Comparison of ENCODE assay signal across 22 cellular contexts in the genomic region with DNA sequence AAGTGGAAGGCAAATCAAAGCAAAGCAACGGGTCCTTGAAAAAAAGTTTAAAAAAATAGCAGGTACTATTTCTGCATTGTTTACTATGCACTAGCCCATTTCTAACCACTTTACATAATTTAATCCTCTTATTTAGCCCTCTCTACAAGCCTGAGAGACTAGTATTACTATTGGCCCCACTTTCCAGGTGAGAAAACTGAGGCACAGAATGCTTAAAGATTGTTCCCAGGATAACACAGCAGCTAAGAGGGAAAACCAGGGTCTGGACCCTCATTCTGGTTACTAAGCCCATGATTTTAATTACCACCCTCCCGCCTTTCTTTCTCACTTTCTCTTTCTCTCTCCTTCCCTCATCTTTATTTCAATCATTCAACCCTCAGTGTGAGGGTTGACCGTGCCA. TPM values are rescaled to one million over a fixed set of nuclear protein-coding genes. Genes with fewer than 3 reads are reported as not detected.
DNase-seq lines count a peak whose midpoint lies in the region; ATAC-seq and TF ChIP-seq lines count a peak whose summit lies in the region.
"Had no signal": no experiment of that assay in that cellular context is flagged by ENCODE, and none has a peak within 500 bp of the region (broad histone marks: within the 10 kb centered on the region; RNA-seq: fewer than 3 reads in every experiment).

No MANE protein-coding gene starts in this region.

- peak overlapping the region; percentile 77 for H3K27ac ChIP-seq in HL-60 (replicated peaks)
- H3K27ac ChIP-seq: A549 had no signal

- H3K4me3 ChIP-seq in HL-60 (replicated peaks; ENCODE audit: insufficient read depth, low read length): no peak overlapping the region
- H3K4me3 ChIP-seq: A549; BLaER1 treated with 17β-estradiol and CSF1 and Interleukin-3, amounts not matched to agents 10 nM and 100 nM; GM12878; HAP-1 had no signal

- ATAC-seq in GM18517 (IDR thresholded peaks at IDR 0.05; ENCODE audit: unreplicated experiment): no peak
- ATAC-seq: A549, GM12878 had no signal

- no peaks in the 10 kb centered on the region for H3K9me3 Mint-ChIP-seq in activated CD4-positive, alpha-beta T cell treated with anti-CD3 and anti-CD28 coated beads, Interleukin-2, amount 10 ng/mL, durations not matched to agents 24 days and 14 days
- peaks cover 4% of the 10 kb centered on the region for H3K9me3 Mint-ChIP-seq in endothelial cell (ENCODE audit: unreplicated experiment)

- H3K27me3 ChIP-seq in HL-60 (ENCODE audit: insufficient read depth, poor library complexity, severe bottlenecking): no peaks in the 10 kb centered on the region
- H3K27me3 ChIP-seq: BE2C; BLaER1 treated with 17β-estradiol and CSF1 and Interleukin-3, amounts not matched to agents 10 nM and 100 nM had no signal

- peak overlapping the region; percentile 11 for H3K27ac Mint-ChIP-seq in activated CD4-positive, alpha-beta T cell treated with anti-CD3 and anti-CD28 coated beads, Interleukin-2, amount 10 ng/mL, durations not matched to agents 24 days and 14 days
- H3K27ac Mint-ChIP-seq in endothelial cell (ENCODE audit: unreplicated experiment): no peak overlapping the region
- H3K27ac Mint-ChIP-seq: CD4-positive, alpha-beta T cell; HFFc6 had no signal

- H3K4me1 Mint-ChIP-seq in activated CD4-positive, alpha-beta T cell treated with anti-CD3 and anti-CD28 coated beads, Interleukin-2, amount 10 ng/mL, durations not matched to agents 24 days and 14 days: peaks cover 14% of the 10 kb centered on the region
- peaks cover 3% of the 10 kb centered on the region for H3K4me1 Mint-ChIP-seq in endothelial cell (ENCODE audit: unreplicated experiment)

- H3K4me3 Mint-ChIP-seq in activated CD4-positive, alpha-beta T cell treated with anti-CD3 and anti-CD28 coated beads, Interleukin-2, amount 10 ng/mL, durations not matched to agents 24 days and 14 days: no peak overlapping the region
- H3K4me3 Mint-ChIP-seq in endothelial cell (ENCODE audit: unreplicated experiment): peak overlapping the region; percentile 52
- H3K4me3 Mint-ChIP-seq: CD4-positive, alpha-beta T cell; HFFc6 had no signal

- TF ChIP-seq CTCF in HL-60 (IDR thresholded peaks at IDR 0.05; ENCODE audit: insufficient read depth, low read length): no peak
- no peak for TF ChIP-seq CTCF in endothelial cell (IDR thresholded peaks at IDR 0.05; ENCODE audit: unreplicated experiment)

- H3K36me3 Mint-ChIP-seq in activated CD4-positive, alpha-beta T cell treated with anti-CD3 and anti-CD28 coated beads, Interleukin-2, amount 10 ng/mL, durations not matched to agents 24 days and 14 days (ENCODE audit: low read depth): peaks cover 48% of the 10 kb centered on the region
- H3K36me3 Mint-ChIP-seq in endothelial cell (ENCODE audit: low read depth, unreplicated experiment): peaks cover 38% of the 10 kb centered on the region

- intact Hi-C loops in activated CD4-positive, alpha-beta T cell treated with anti-CD3 and anti-CD28 coated beads, Interleukin-2, amount 10 ng/mL, durations not matched to agents 24 days and 14 days (cut with micrococcal nuclease): no loop called here

- no peak for DNase-seq in activated CD4-positive, alpha-beta T cell treated with anti-CD3 and anti-CD28 coated beads, Interleukin-2, amount 10 ng/mL, durations not matched to agents 24 days and 14 days
- no peak for DNase-seq in activated CD4-positive, alpha-beta T cell treated with anti-CD3 and anti-CD28 coated beads for 4 hours
- no peak for DNase-seq in HL-60 (ENCODE audit: low read depth in 1 of 2, low spot score in 1 of 2)
- DNase-seq in endothelial cell (ENCODE audit: low spot score): no peak
- DNase-seq in stimulated activated CD4-positive, alpha-beta T cell treated with anti-CD3 and anti-CD28 coated beads, Interleukin-12 subunit alpha, Interleukin-12 subunit beta, amount 100 ng/mL, for 4 hours: no peak
- DNase-seq: 8988T; ACHN; AML-193; BE2C; CD4-positive, alpha-beta T cell; CD8-positive, alpha-beta memory T cell; DMS 273 treated with DMSO at 0.1 percent for 48 hours; DMS79; EL; GDM1; GOT3; HFFc6 had no signal

- no peaks in the 10 kb centered on the region for H3K27me3 Mint-ChIP-seq in activated CD4-positive, alpha-beta T cell treated with anti-CD3 and anti-CD28 coated beads, Interleukin-2, amount 10 ng/mL, durations not matched to agents 24 days and 14 days
- H3K27me3 Mint-ChIP-seq in endothelial cell (ENCODE audit: unreplicated experiment): peaks cover 13% of the 10 kb centered on the region
- H3K27me3 Mint-ChIP-seq: CD4-positive, alpha-beta T cell; CD8-positive, alpha-beta memory T cell had no signal

RNA-seq across cellular contexts. Expression of a gene that starts 5.7 kb away (rescaled TPM):
- 8.0 and 9.9 TPM in 2 replicates for total RNA-seq in activated CD4-positive, alpha-beta T cell treated with anti-CD3 and anti-CD28 coated beads, Interleukin-2, amount 10 ng/mL, durations not matched to agents 24 days and 14 days
- total RNA-seq in endothelial cell (ENCODE audit: unreplicated experiment): 8.8 TPM

RNA-seq across cellular contexts. Expression of a gene that starts 6.1 kb away (rescaled TPM):
- 138 and 144 TPM in 2 replicates for total RNA-seq in activated CD4-positive, alpha-beta T cell treated with anti-CD3 and anti-CD28 coated beads, Interleukin-2, amount 10 ng/mL, durations not matched to agents 24 days and 14 days
- total RNA-seq in endothelial cell (ENCODE audit: unreplicated experiment): 51.5 TPM
